9 cellular contexts compared by ENCODE assay signal in the genomic region with DNA sequence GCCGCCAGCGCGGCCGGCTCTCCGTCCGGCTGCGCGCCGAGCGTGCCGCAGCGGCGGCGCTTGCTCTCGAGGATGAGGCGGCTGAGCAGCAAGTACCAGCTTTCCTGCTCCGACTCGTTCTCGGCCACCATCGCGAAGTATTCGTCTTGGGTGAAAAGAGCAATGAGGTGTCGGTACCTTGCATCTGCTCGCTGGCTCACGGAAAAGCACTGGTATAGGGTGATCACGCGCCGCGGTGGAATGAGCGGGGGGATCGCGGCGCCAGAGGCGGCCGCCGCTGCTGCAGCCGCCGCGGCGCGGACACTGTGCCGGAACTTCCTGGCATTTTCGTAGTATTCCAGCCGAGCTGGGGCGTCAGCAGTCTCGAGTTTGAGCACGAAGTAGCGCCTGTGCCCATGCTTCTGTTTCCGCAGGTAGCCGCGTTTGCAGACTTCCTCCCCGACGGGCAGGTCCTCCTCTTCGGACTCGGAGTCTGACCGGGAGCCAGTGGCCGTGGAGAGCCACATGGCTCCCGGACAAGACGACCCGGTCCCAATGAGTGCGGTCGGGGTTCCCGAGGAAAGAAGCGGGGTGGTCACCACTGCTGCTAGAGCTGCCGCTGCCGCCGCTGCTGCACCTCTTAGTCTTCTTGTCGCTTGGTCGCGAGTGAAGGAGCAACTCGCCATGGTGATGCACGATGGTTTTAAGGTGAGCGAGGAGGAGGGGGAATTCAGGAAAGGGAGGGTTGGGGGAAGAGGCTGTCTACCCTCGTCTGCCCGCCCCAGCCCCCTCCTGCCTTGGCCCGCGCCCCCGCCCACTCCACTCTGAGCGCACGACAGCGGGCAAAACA. TPM values are rescaled to one million over a fixed set of nuclear protein-coding genes. Genes with fewer than 3 reads are reported as not detected.
DNase-seq lines count a peak whose midpoint lies in the region; ATAC-seq, FAIRE-seq and TF ChIP-seq lines count a peak whose summit lies in the region.
"Had no signal": no experiment of that assay in that cellular context is flagged by ENCODE, and none has a peak within 500 bp of the region (broad histone marks: within the 10 kb centered on the region; RNA-seq: fewer than 3 reads in every experiment).

No MANE protein-coding gene starts in this region.

- H3K9ac ChIP-seq in H1 (replicated peaks in 1 of 4; ENCODE audit: extremely low read depth in 1 of 4, low read depth in 3 of 4, low read length in 3 of 4) (peak overlapping the region in 3 of 4 experiments; percentile 34 to 70 (median 62); a peak in 3 of 7 replicates), neural cell (ENCODE audit: low read length) (peak overlapping the region; percentile 46)

- H4K20me1 ChIP-seq in H1 (replicated peaks in 1 of 2; ENCODE audit: control insufficient read depth in 1 of 2, insufficient read depth in 2 of 2, low read length in 2 of 2) (peaks cover 0 to 1% of the 10 kb centered on the region in 2 experiments), neural cell (ENCODE audit: insufficient read depth) (no peaks in the 10 kb centered on the region)

- H3K27me3 ChIP-seq in H1 (replicated peaks in 1 of 4; ENCODE audit: control insufficient read depth in 3 of 4, extremely low read depth in 1 of 4, insufficient read depth in 3 of 4, low read length in 3 of 4) (peaks cover 0 to 31% (median 20%) of the 10 kb centered on the region in 4 experiments; a peak in 6 of 7 replicates), neural cell (ENCODE audit: insufficient read depth, low read depth, low read length) (peaks cover 42% of the 10 kb centered on the region)

- H3K27me3 Mint-ChIP-seq in activated CD8-positive, alpha-beta T cell treated with anti-CD3 and anti-CD28 coated beads for 36 hours, result peaks cover 28% of the 10 kb centered on the region
- H3K27me3 Mint-ChIP-seq in natural killer cell (ENCODE audit: low read depth in 2 of 2), result peaks cover 1 to 40% of the 10 kb centered on the region in 2 donors

- H3K23me2 ChIP-seq in H1 (ENCODE audit: low read depth, low read length), result peaks cover 8% of the 10 kb centered on the region

- no peak overlapping the region for H4K91ac ChIP-seq in H1 (replicated peaks; ENCODE audit: insufficient read length, low read length)

- H3K27ac ChIP-seq in H1 (ENCODE audit: low read depth, low read length) (no peak overlapping the region), neural cell (ENCODE audit: low read length) (no peak overlapping the region)

- no peak for DNase-seq in AG09309 (ENCODE audit: low read depth)
- peak in 1 of 2 experiments; percentile 51 for DNase-seq in H1 (ENCODE audit: low read depth in 1 of 2, low spot score in 2 of 2)
- DNase-seq in activated CD8-positive, alpha-beta T cell treated with anti-CD3 and anti-CD28 coated beads for 36 hours, result no peak
- no peak for DNase-seq in A172 (ENCODE audit: low spot score)
- DNase-seq in ecto neural progenitor cell (ENCODE audit: low spot score), result no peak
- no peak for DNase-seq in natural killer cell

- no peaks in the 10 kb centered on the region; a peak in 1 of 4 replicates for H3K79me2 ChIP-seq in H1 (ENCODE audit: control insufficient read depth in 1 of 2, insufficient read depth in 2 of 2, low read length in 2 of 2)
- no peaks in the 10 kb centered on the region for H3K79me2 ChIP-seq in neural cell (replicated peaks; ENCODE audit: insufficient read depth, low read length)

- H3K18ac ChIP-seq in H1 (ENCODE audit: extremely low read depth, low read length), result no peak overlapping the region

- H3K4ac ChIP-seq in H1 (replicated peaks; ENCODE audit: insufficient read length, low read depth, low read length), result no peak overlapping the region

- TF ChIP-seq POLR2A in H1 (IDR thresholded peaks at IDR 0.05; ENCODE audit: control extremely low read depth in 1 of 2, low read depth in 2 of 2, low read length in 2 of 2), result no peak

- no peak overlapping the region for H2BK120ac ChIP-seq in H1 (replicated peaks; ENCODE audit: low read depth, low read length)

- peak overlapping the region; percentile 68; the same call in 1 of the 2 replicates for H4K8ac ChIP-seq in H1 (ENCODE audit: extremely low read depth, insufficient read depth, low read length)

- H3K4me2 ChIP-seq in H1 (ENCODE audit: insufficient read depth in 1 of 2, low read depth in 2 of 2, low read length in 2 of 2) (peak overlapping the region; percentile 92 to 95), neural cell (ENCODE audit: low read length) (no peak overlapping the region)

- CTCF ChIA-PET in H1 (lab: Charles Lee; ENCODE audit: partially characterized antibody), result interaction anchor here (0.7 to 3.9 kb wide), 8 partner anchors 9 to 649 kb away, joined by 3 to 31 read pairs (median 3); no protein-coding TSS in a partner anchor
- CTCF ChIA-PET in activated CD8-positive, alpha-beta T cell treated with anti-CD3 and anti-CD28 coated beads for 36 hours (lab: Charles Lee), result no interaction called here

- H3K4me3 ChIP-seq in AG09309 (ENCODE audit: control insufficient read depth, low read depth, low read length), result peak overlapping the region; percentile 22
- H3K4me3 ChIP-seq in H1 (ENCODE audit: extremely low read depth in 1 of 4, insufficient read depth in 2 of 4, low read depth in 3 of 4, low read length in 4 of 4), result peak overlapping the region; percentile 61 to 89 (median 79)
- peak overlapping the region; percentile 78 for H3K4me3 ChIP-seq in neural cell (ENCODE audit: low read length)

- H3K9me3 ChIP-seq in H1 (ENCODE audit: insufficient read depth in 2 of 2, low read depth in 1 of 2, low read length in 1 of 2) (peaks cover 0 to 15% of the 10 kb centered on the region in 2 experiments; a peak in 2 of 4 replicates), neural cell (ENCODE audit: low read length) (no peaks in the 10 kb centered on the region)

- H2AK5ac ChIP-seq in H1 (ENCODE audit: low read depth, low read length), result no peak overlapping the region

- 0 out of 2 replicates have a peak overlapping the region, but pooled peaks have one; percentile 9 for H2BK12ac ChIP-seq in H1 (ENCODE audit: low read depth, low read length)

- ATAC-seq in HG02870 (IDR thresholded peaks at IDR 0.05; ENCODE audit: unreplicated experiment) (peak; percentile 25), natural killer cell (no peak)
- no peak for ATAC-seq in activated CD8-positive, alpha-beta T cell treated with anti-CD3 and anti-CD28 coated beads for 36 hours

- H3K4me1 ChIP-seq in H1 (replicated peaks in 1 of 4; ENCODE audit: control insufficient read depth in 3 of 4, insufficient read depth in 4 of 4, low read length in 3 of 4), result peaks cover 0 to 13% (median 3%) of the 10 kb centered on the region in 4 experiments; a peak in 2 of 7 replicates

- H3K56ac ChIP-seq in H1 (replicated peaks; ENCODE audit: insufficient read length, low read depth, low read length), result no peak overlapping the region

- no peak overlapping the region for H3K14ac ChIP-seq in H1 (ENCODE audit: insufficient read length)

- H3K36me3 ChIP-seq in H1 (ENCODE audit: control insufficient read depth in 2 of 4, insufficient read depth in 4 of 4, low read length in 3 of 4), result peaks cover 0 to 7% (median 0%) of the 10 kb centered on the region in 4 experiments; a peak in 2 of 8 replicates
- H3K36me3 ChIP-seq in neural cell (ENCODE audit: insufficient read depth, low read length), result no peaks in the 10 kb centered on the region

- TF ChIP-seq EP300 in H1 (IDR thresholded peaks at IDR 0.05; ENCODE audit: borderline replicate concordance in 1 of 2, low read depth in 2 of 2, low read length in 2 of 2) (no peak), neural cell (conservative IDR thresholded peaks at IDR 0.05; ENCODE audit: poor library complexity, severe bottlenecking) (no peak)

- TF ChIP-seq RAD21 in H1 (IDR thresholded peaks at IDR 0.05 in 1 of 2, conservative IDR thresholded peaks at IDR 0.05 in 1 of 2; ENCODE audit: low read depth in 2 of 2, low read length in 2 of 2), result no peak
- no peak for TF ChIP-seq RAD21 in neural cell (conservative IDR thresholded peaks at IDR 0.05)

- H3K36me3 Mint-ChIP-seq in activated CD8-positive, alpha-beta T cell treated with anti-CD3 and anti-CD28 coated beads for 36 hours (ENCODE audit: low read depth), result no peaks in the 10 kb centered on the region
- no peaks in the 10 kb centered on the region for H3K36me3 Mint-ChIP-seq in natural killer cell

- no peak for FAIRE-seq in H1 (lab: Jason Lieb, UNC)

- no peak overlapping the region for H3K4me3 Mint-ChIP-seq in activated CD8-positive, alpha-beta T cell treated with anti-CD3 and anti-CD28 coated beads for 36 hours
- no peak overlapping the region for H3K4me3 Mint-ChIP-seq in natural killer cell

- POLR2A ChIA-PET in H1 (lab: Charles Lee; ENCODE audit: partially characterized antibody), result interaction anchor here (0.6 to 1.4 kb wide), 4 partner anchors 11 to 140 kb away, joined by 3 to 6 read pairs (median 4); no protein-coding TSS in a partner anchor
- POLR2A ChIA-PET in activated CD8-positive, alpha-beta T cell treated with anti-CD3 and anti-CD28 coated beads for 36 hours (lab: Charles Lee), result no interaction called here

- H3K9me2 ChIP-seq in neural cell (ENCODE audit: insufficient read depth, low read length), result no peaks in the 10 kb centered on the region

- H3K79me1 ChIP-seq in H1 (ENCODE audit: low read depth, low read length), result no peaks in the 10 kb centered on the region

- H3K9me3 Mint-ChIP-seq in activated CD8-positive, alpha-beta T cell treated with anti-CD3 and anti-CD28 coated beads for 36 hours, result no peaks in the 10 kb centered on the region
- peaks cover 0 to under 1% of the 10 kb centered on the region in 2 donors for H3K9me3 Mint-ChIP-seq in natural killer cell

- H3K4me1 Mint-ChIP-seq in activated CD8-positive, alpha-beta T cell treated with anti-CD3 and anti-CD28 coated beads for 36 hours (ENCODE audit: low read depth), result no peaks in the 10 kb centered on the region
- no peaks in the 10 kb centered on the region for H3K4me1 Mint-ChIP-seq in natural killer cell

- no peak overlapping the region for H4K5ac ChIP-seq in H1 (ENCODE audit: insufficient read length, low read depth, low read length)

- H2BK15ac ChIP-seq in H1 (ENCODE audit: low read length), result no peak overlapping the region

- no peaks in the 10 kb centered on the region for H3F3A ChIP-seq in neural cell (ENCODE audit: insufficient read depth, low read length, poor library complexity, severe bottlenecking)

- no peak overlapping the region; the same call in 1 of the 2 replicates for H2BK5ac ChIP-seq in H1 (ENCODE audit: low read depth, low read length)

- no peak overlapping the region for H3K23ac ChIP-seq in H1 (ENCODE audit: insufficient read length)

- TF ChIP-seq CTCF in AG09309 (IDR thresholded peaks at IDR 0.05; ENCODE audit: control insufficient read depth, insufficient read depth, low read depth, low read length, missing control alignments) (no peak), H1 (IDR thresholded peaks at IDR 0.05; ENCODE audit: control extremely low read depth in 1 of 3, insufficient read depth in 1 of 3, low read depth in 1 of 3, low read length in 3 of 3) (no peak), neural cell (IDR thresholded peaks at IDR 0.05; ENCODE audit: poor library complexity, severe bottlenecking) (no peak), natural killer cell (IDR thresholded peaks at IDR 0.05) (no peak)
- TF ChIP-seq CTCF in activated CD8-positive, alpha-beta T cell treated with anti-CD3 and anti-CD28 coated beads for 36 hours (IDR thresholded peaks at IDR 0.05), result no peak

- WGBS in H1 (ENCODE audit: extremely low coverage in 1 of 2, insufficient coverage in 1 of 2, insufficient read length in 1 of 2, insufficient replicate concordance in 2 of 2, low coverage in 1 of 2, low lambda C conversion rate in 2 of 2, missing lambda C conversion rate in 1 of 2), 2 experiments, result 2% methylated on average over 26 of the region's 81 CpGs; no CpG with 5 or more reads in 1 of the 2 experiments

- no peak overlapping the region for H3K27ac Mint-ChIP-seq in activated CD8-positive, alpha-beta T cell treated with anti-CD3 and anti-CD28 coated beads for 36 hours
- H3K27ac Mint-ChIP-seq in natural killer cell, result no peak overlapping the region

- H2BK20ac ChIP-seq in H1 (ENCODE audit: low read length), result no peak overlapping the region

- intact Hi-C loops in activated CD8-positive, alpha-beta T cell treated with anti-CD3 and anti-CD28 coated beads for 36 hours (cut with micrococcal nuclease), result no loop called here
- intact Hi-C loops in natural killer cell (cut with micrococcal nuclease), result no loop called here

- H2AFZ ChIP-seq in H1 (ENCODE audit: low read length) (0 out of 2 replicates have a peak overlapping the region, but pooled peaks have one; percentile 13), neural cell (ENCODE audit: low read depth, low read length) (no peak overlapping the region)

RNA-seq across cellular contexts. Expression of a gene that starts 0.5 kb away (rescaled TPM):
- total RNA-seq in H1 (2021; fragmentation: NEBNext Ultra II Directional; extraction: Animal tissue kit (Norgen Biotek cat#: 25700)), result 13.4 and 14.1 TPM in 2 replicates
- polyA plus RNA-seq in H1 (2011; rRNA removed) (3.8 and 7.3 TPM in 2 replicates), neural cell (2.1 and 3.8 TPM in 2 replicates)
- 6.5 TPM for polyA plus RNA-seq in H1 (2011; cell fraction: cytosol; rRNA removed)
- polyA plus RNA-seq in H1 (2011; cell fraction: nucleus; rRNA removed), result 17.4 TPM
- polyA plus RNA-seq in H1 (2012, experiment 1 of 2), result 3.3 to 5.5 TPM (median 4.4 TPM) in 4 replicates
- 0.52 TPM for polyA plus RNA-seq in H1 (2012, experiment 2 of 2)
- polyA plus RNA-seq in H1 (2013, experiment 1 of 2), result 7.0 TPM
- polyA plus RNA-seq in H1 (2013, experiment 2 of 2), result 6.7 TPM
- 16.7 and 17.8 TPM in 2 replicates for polyA minus RNA-seq in H1 (2011; rRNA and poly(A)+ RNA removed)
- 11.4 TPM for polyA minus RNA-seq in H1 (2011; cell fraction: cytosol; rRNA and poly(A)+ RNA removed)
- 26.2 TPM for polyA minus RNA-seq in H1 (2011; cell fraction: nucleus; rRNA and poly(A)+ RNA removed)
- polyA minus RNA-seq in neural cell, result 10.7 and 11.2 TPM in 2 replicates
- total RNA-seq in activated CD8-positive, alpha-beta T cell treated with anti-CD3 and anti-CD28 coated beads for 36 hours, result not detected
- total RNA-seq in A172 (2014; rRNA removed; shearing (Covaris generic)), result not detected in 2 replicates
- not detected for total RNA-seq in natural killer cell
- total RNA-seq: M059J had no signal

Comparison
In these comparisons a context has a peak if more than half of its experiments do, and no peak if none do; other contexts are left out.
1. H3K4me3 ChIP-seq: peak in every context shown above with its lines; median percentile 79 in H1; 78 in neural cell; 22 in AG09309.
2. RNA of a gene that starts 0.5 kb away (total RNA-seq): 13.4 to 14.1 TPM in H1; not detected in activated CD8-positive, alpha-beta T cell treated with anti-CD3 and anti-CD28 coated beads for 36 hours, not detected in A172 and not detected in natural killer cell; every median in the first group is over 10 times any median in the second.